Comparison of ENCODE assay signal across 8 cellular contexts in the genomic region with DNA sequence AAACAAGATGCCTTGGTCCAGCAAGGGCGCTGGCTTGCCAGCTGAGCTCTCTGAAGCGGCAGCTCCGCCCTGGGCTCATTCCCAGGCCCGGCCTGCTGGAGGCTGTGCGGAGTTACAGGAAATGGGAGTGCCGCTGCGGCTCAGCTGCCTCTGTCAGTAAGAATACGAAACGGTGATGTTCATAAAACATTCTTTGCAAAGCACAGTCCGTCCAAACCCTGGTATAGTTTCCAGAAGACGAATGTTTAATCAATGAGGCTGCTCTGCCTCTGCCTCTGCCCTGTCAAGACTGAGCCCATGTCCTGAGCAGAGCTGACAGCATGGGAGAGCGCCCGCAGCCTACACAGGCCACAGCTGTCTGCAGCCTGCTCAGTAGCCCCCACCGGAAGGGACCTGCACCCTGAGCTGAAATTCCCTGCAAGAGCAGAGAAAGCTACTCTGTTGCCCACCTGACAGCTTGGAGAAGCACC.
DNase-seq lines count a peak whose midpoint lies in the region; ATAC-seq, FAIRE-seq and TF ChIP-seq lines count a peak whose summit lies in the region.

No MANE protein-coding gene starts in this region.

- intact Hi-C loops in Panc1 (cut with micrococcal nuclease; ENCODE audit: unreplicated experiment) (loop anchor here (5.0 kb wide), 1 partner anchor 287 kb away; a partner anchor contains a TSS), endothelial cell of umbilical vein (cut with micrococcal nuclease) (loop anchor here (2.0 to 5.0 kb wide), 3 partner anchors 203 to 332 kb away; no protein-coding TSS in a partner anchor), thyroid gland (cut with DNase I) (loop anchor here (10.0 kb wide), 1 partner anchor 355 kb away; no protein-coding TSS in a partner anchor)

- no peaks in the 10 kb centered on the region for H3K27me3 ChIP-seq in Panc1 (ENCODE audit: control insufficient read depth, insufficient read depth, low read length)
- H3K27me3 ChIP-seq in endothelial cell of umbilical vein (ENCODE audit: control insufficient read depth in 2 of 2, insufficient read depth in 2 of 2, low read length in 2 of 2), result no peaks in the 10 kb centered on the region
- no peaks in the 10 kb centered on the region for H3K27me3 ChIP-seq in thyroid gland

- no peak overlapping the region for H3K4me2 ChIP-seq in endothelial cell of umbilical vein (ENCODE audit: insufficient read depth, low read length)

- no peak overlapping the region for H3K4me3 ChIP-seq in Panc1 (ENCODE audit: low read depth in 2 of 2, low read length in 2 of 2)
- H3K4me3 ChIP-seq in endothelial cell of umbilical vein (replicated peaks in 1 of 3; ENCODE audit: insufficient read depth in 1 of 3, low read depth in 1 of 3, low read length in 3 of 3), result no peak overlapping the region
- no peak overlapping the region for H3K4me3 ChIP-seq in thyroid gland (replicated peaks in 1 of 3)

- in situ Hi-C loops in Panc1 (cut with HindIII; ENCODE audit: low pct_unique_long_range_greater_than_20kb, low sequenced_read_pairs), result loop anchor here (25.0 kb wide), 1 partner anchor 357 kb away; a partner anchor contains a TSS

- H3K9me1 ChIP-seq in endothelial cell of umbilical vein (replicated peaks; ENCODE audit: control insufficient read depth, extremely low read depth, insufficient read depth, low read length), result no peaks in the 10 kb centered on the region

- peak; percentile 78 for DNase-seq in EL
- no peak for DNase-seq in Panc1 (ENCODE audit: low read depth, low spot score)
- DNase-seq in endothelial cell of umbilical vein (ENCODE audit: low read depth, low spot score), result peak; percentile 60
- peak; percentile 95 for DNase-seq in mesenteric fat pad (ENCODE audit: low spot score)
- peak; percentile 57 to 59 for DNase-seq in thyroid gland
- DNase-seq in SIG-M5 treated with dmso at 0.1 percent for 504 hours (lab: John Stamatoyannopoulos, UW; ENCODE audit: unreplicated experiment), result no peak
- DNase-seq in KG1 (lab: John Stamatoyannopoulos, UW), result no peak

- H4K20me1 ChIP-seq in endothelial cell of umbilical vein (replicated peaks; ENCODE audit: control insufficient read depth, extremely low read depth, insufficient read depth, low read length), result no peaks in the 10 kb centered on the region

- no peaks in the 10 kb centered on the region for H3K79me2 ChIP-seq in endothelial cell of umbilical vein (ENCODE audit: control insufficient read depth, insufficient read depth, low read length)

- POLR2A ChIA-PET in Panc1 (lab: Charles Lee), result no interaction called here
- POLR2A ChIA-PET in endothelial cell of umbilical vein (lab: Charles Lee), result interaction anchor here (1.1 kb wide), 1 partner anchor 355 kb away, joined by 4 read pairs; no protein-coding TSS in a partner anchor

- WGBS in thyroid gland, 2 donors, result 55 to 56% methylated on average over 14 of the region's 14 CpGs

- no peak for TF ChIP-seq POLR2A in endothelial cell of umbilical vein (IDR thresholded peaks at IDR 0.05; ENCODE audit: low read depth, low read length)
- no peak for TF ChIP-seq POLR2A in thyroid gland (IDR thresholded peaks at IDR 0.05)

- CTCF ChIA-PET in Panc1 (lab: Charles Lee) (interaction anchor here (0.9 kb wide), 1 partner anchor 204 kb away, joined by 3 read pairs; no protein-coding TSS in a partner anchor), endothelial cell of umbilical vein (lab: Charles Lee) (interaction anchor here (0.8 to 6.5 kb wide), 12 partner anchors 13 to 462 kb away, joined by 3 to 121 read pairs (median 4); a partner anchor contains a TSS)

- H2AFZ ChIP-seq in endothelial cell of umbilical vein (ENCODE audit: low read depth, low read length), result peak overlapping the region; percentile 69

- BruUV-seq in Panc1 (replicated peaks; lab: Mats Ljungman, UMichigan) (no TSS peak), endothelial cell of umbilical vein (replicated peaks; lab: Mats Ljungman, UMichigan) (no TSS peak)

- H3K36me3 ChIP-seq in Panc1 (ENCODE audit: control insufficient read depth, insufficient read depth, low read length) (no peaks in the 10 kb centered on the region), endothelial cell of umbilical vein (ENCODE audit: control insufficient read depth in 2 of 2, extremely low read depth in 1 of 2, insufficient read depth in 2 of 2, low read length in 2 of 2) (peaks cover 0 to 3% of the 10 kb centered on the region in 2 experiments), thyroid gland (no peaks in the 10 kb centered on the region)

- ATAC-seq in Panc1 (peak; percentile 92), GM19035 (IDR thresholded peaks at IDR 0.05; ENCODE audit: unreplicated experiment) (no peak)

- H3K9ac ChIP-seq in endothelial cell of umbilical vein (replicated peaks; ENCODE audit: extremely low read depth, insufficient read depth, low read length), result no peak overlapping the region

- TF ChIP-seq CTCF in Panc1 (IDR thresholded peaks at IDR 0.05) (no peak), endothelial cell of umbilical vein (IDR thresholded peaks at IDR 0.05; ENCODE audit: extremely low read depth in 1 of 2, insufficient read depth in 1 of 2, low read depth in 1 of 2, low read length in 2 of 2) (peak in 1 of 2 donors; percentile 36), thyroid gland (IDR thresholded peaks at IDR 0.05) (peak in 1 of 6 experiments; percentile 22)

- FAIRE-seq in endothelial cell of umbilical vein (lab: Jason Lieb, UNC), result peak; percentile 87

- H3K27ac ChIP-seq in Panc1 (ENCODE audit: low read length) (peak overlapping the region; percentile 26; the same call in 1 of the 2 replicates), endothelial cell of umbilical vein (ENCODE audit: insufficient read depth, low read depth, low read length) (no peak overlapping the region), thyroid gland (peak overlapping the region in 2 of 3 donors; percentile 37 to 51)

- dilution Hi-C loops in endothelial cell of umbilical vein (cut with MboI; ENCODE audit: extremely low pct_ligation_motif_present, low sequenced_read_pairs), result no loop called here

- H3K9me3 ChIP-seq in Panc1 (ENCODE audit: control insufficient read depth, insufficient read depth, low read depth, low read length) (no peaks in the 10 kb centered on the region), endothelial cell of umbilical vein (replicated peaks; ENCODE audit: control insufficient read depth, insufficient read depth, low read length) (no peaks in the 10 kb centered on the region), thyroid gland (no peaks in the 10 kb centered on the region)

- H3K4me1 ChIP-seq in Panc1 (ENCODE audit: control insufficient read depth, insufficient read depth, low read length) (peaks cover 13% of the 10 kb centered on the region), endothelial cell of umbilical vein (ENCODE audit: control insufficient read depth, extremely low read depth, insufficient read depth, low read length) (peaks cover 7% of the 10 kb centered on the region), thyroid gland (peaks cover 0 to 10% of the 10 kb centered on the region in 2 donors)

TF ChIP-seq in endothelial cell of umbilical vein, 7 proteins besides CTCF, POLR2A, EP300 and RAD21:
- TF ChIP-seq MYC (IDR thresholded peaks at IDR 0.05; ENCODE audit: low read depth, low read length), result no peak
- TF ChIP-seq GATA2 (IDR thresholded peaks at IDR 0.05; ENCODE audit: insufficient read depth, insufficient read length, low read depth, low read length), result no peak
- TF ChIP-seq, protein P1, sequence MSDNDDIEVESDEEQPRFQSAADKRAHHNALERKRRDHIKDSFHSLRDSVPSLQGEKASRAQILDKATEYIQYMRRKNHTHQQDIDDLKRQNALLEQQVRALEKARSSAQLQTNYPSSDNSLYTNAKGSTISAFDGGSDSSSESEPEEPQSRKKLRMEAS (IDR thresholded peaks at IDR 0.05; ENCODE audit: insufficient read depth, insufficient read length), result no peak
- no peak for TF ChIP-seq JUN (IDR thresholded peaks at IDR 0.05; ENCODE audit: borderline replicate concordance, insufficient read depth, insufficient read length, low read depth)
- no peak for TF ChIP-seq POLR2AphosphoS5 (IDR thresholded peaks at IDR 0.05; ENCODE audit: insufficient read depth, low read depth, low read length)
- TF ChIP-seq FOS (IDR thresholded peaks at IDR 0.05; ENCODE audit: borderline replicate concordance, insufficient read depth, low read length), result no peak
- no peak for TF ChIP-seq EZH2 (IDR thresholded peaks at IDR 0.05; ENCODE audit: borderline replicate concordance, low read depth, low read length, severe bottlenecking)

Comparison
In these comparisons a context has a peak if more than half of its experiments do, and no peak if none do; other contexts are left out.
1. DNase-seq: peak in EL (single experiment), endothelial cell of umbilical vein (single experiment), mesenteric fat pad (single experiment) and thyroid gland (2 of 2); none in Panc1 (single experiment), SIG-M5 treated with dmso at 0.1 percent for 504 hours (single experiment) and KG1 (single experiment).